Comparison of ENCODE assay signal across 1 cellular context in genomic region chr9:137243626-137244485, GRCh38.
TF ChIP-seq lines count a peak whose summit lies in the region.

No MANE protein-coding gene starts in this region.

TF ChIP-seq in GM12878, 131 proteins besides CTCF, POLR2A, EP300 and RAD21:
- TF ChIP-seq POU2F2 (IDR thresholded peaks at IDR 0.05; ENCODE audit: borderline replicate concordance, low read depth, low read length) (peak; percentile 53; the same call in 1 of the 3 replicates), POLR2AphosphoS2 (IDR thresholded peaks at IDR 0.05; ENCODE audit: low read depth, low read length) (peak; percentile 43), TARDBP (IDR thresholded peaks at IDR 0.05; ENCODE audit: borderline replicate concordance) (peak; percentile 40; the same call in 1 of the 2 replicates), POLR2AphosphoS5 (IDR thresholded peaks at IDR 0.05; ENCODE audit: low read length) (peak; percentile 74), PAX5 (IDR thresholded peaks at IDR 0.05; ENCODE audit: borderline replicate concordance, low read depth, low read length) (peak; percentile 35; the same call in 1 of the 2 replicates), GATAD2B (conservative IDR thresholded peaks at IDR 0.05; ENCODE audit: low read depth) (no peak), FOXM1 (IDR thresholded peaks at IDR 0.05; ENCODE audit: low read depth, low read length) (no peak), SMAD5 (IDR thresholded peaks at IDR 0.05; ENCODE audit: low read depth) (peak; percentile 55; the same call in 1 of the 2 replicates), SPI1 (IDR thresholded peaks at IDR 0.05; ENCODE audit: borderline replicate concordance, insufficient read depth, low read depth, low read length) (peak; percentile 38; the same call in 1 of the 2 replicates), ESRRA (IDR thresholded peaks at IDR 0.05; ENCODE audit: low read length) (no peak), TBL1XR1 (IDR thresholded peaks at IDR 0.05; ENCODE audit: low read depth, low read length) (no peak), BACH1 (IDR thresholded peaks at IDR 0.05; ENCODE audit: borderline replicate concordance) (peak; percentile 54; the same call in 1 of the 2 replicates)
